9 cellular contexts compared by ENCODE assay signal in the genomic region with DNA sequence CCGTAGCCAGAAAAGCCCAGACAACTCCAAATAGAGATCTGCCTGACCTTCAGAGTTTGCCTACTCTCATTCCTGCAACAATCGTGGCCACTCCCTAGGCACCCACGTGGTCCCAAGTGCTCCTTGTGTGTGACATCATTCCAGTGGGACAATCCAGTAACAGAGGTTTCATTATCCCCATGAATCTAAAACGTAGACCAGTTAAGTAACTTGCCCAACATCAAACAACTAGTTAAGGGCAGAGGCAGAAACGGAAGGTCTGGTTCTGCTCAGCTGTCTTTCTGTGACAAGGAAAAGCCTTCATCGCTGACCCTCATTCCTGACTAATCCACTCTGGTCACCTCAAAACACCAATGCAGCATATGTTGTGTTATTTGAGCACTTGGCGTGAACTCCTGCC.
DNase-seq lines count a peak whose midpoint lies in the region; ATAC-seq, FAIRE-seq and TF ChIP-seq lines count a peak whose summit lies in the region.
"Had no signal": no experiment of that assay in that cellular context is flagged by ENCODE, and none has a peak within 500 bp of the region (broad histone marks: within the 10 kb centered on the region; RNA-seq: fewer than 3 reads in every experiment).

No MANE protein-coding gene starts in this region.

- no peak overlapping the region for H3K27ac ChIP-seq in HepG2 (ENCODE audit: extremely low read length, insufficient read depth, low read length)
- peak overlapping the region; percentile 9 to 49 (median 44) for H3K27ac ChIP-seq in transverse colon

- no peak; the same call in 2 of the 3 replicates for ATAC-seq in HepG2
- ATAC-seq in activated CD4-positive, CD25-positive, alpha-beta regulatory T cell treated with anti-CD3 and anti-CD28 coated beads, Interleukin-2, amount 50 U/mL, for 24 hours, result no peak

- H3K4me1 ChIP-seq in HepG2 (ENCODE audit: insufficient read depth, low read length) (no peaks in the 10 kb centered on the region), transverse colon (peaks cover 5 to 19% (median 8%) of the 10 kb centered on the region in 4 donors)

- TF ChIP-seq POLR2A in HepG2 (IDR thresholded peaks at IDR 0.05; ENCODE audit: insufficient read depth in 1 of 2, low read depth in 2 of 2, low read length in 2 of 2) (no peak), transverse colon (IDR thresholded peaks at IDR 0.05) (no peak)

- POLR2A ChIA-PET in HepG2 (lab: Yijun Ruan, JAX), result no interaction called here

- intact Hi-C loops in HepG2 (cut with micrococcal nuclease; ENCODE audit: unreplicated experiment) (no loop called here), transverse colon (cut with DNase I; ENCODE audit: low total_unique reads) (no loop called here)

- CTCF ChIA-PET in HepG2 (lab: Yijun Ruan, JAX; ENCODE audit: low intra/inter-chr PET ratio, low total read pairs), result no interaction called here

- no peak for TF ChIP-seq CTCF in LNCaP clone FGC (IDR thresholded peaks at IDR 0.05; ENCODE audit: control insufficient read depth, extremely low read depth, insufficient read depth)
- no peak for TF ChIP-seq CTCF in cardiac fibroblast (IDR thresholded peaks at IDR 0.05; ENCODE audit: low read depth, low read length)
- no peak for TF ChIP-seq CTCF in HepG2 (CRISPR knock-in tag; IDR thresholded peaks at IDR 0.05)
- TF ChIP-seq CTCF in transverse colon (IDR thresholded peaks at IDR 0.05), result no peak

- no TSS peak for BruUV-seq in HepG2 (replicated peaks; lab: Mats Ljungman, UMichigan)

- H4K20me1 ChIP-seq in HepG2 (ENCODE audit: insufficient read depth, low read length), result no peaks in the 10 kb centered on the region

- no peaks in the 10 kb centered on the region for H3K36me3 ChIP-seq in HepG2 (replicated peaks in 1 of 2; ENCODE audit: control insufficient read depth in 1 of 2, insufficient read depth in 2 of 2, low read length in 2 of 2)
- no peaks in the 10 kb centered on the region for H3K36me3 ChIP-seq in transverse colon

- in situ Hi-C loops in HepG2 (cut with HindIII; ENCODE audit: extremely low pct_ligation_motif_present, low pct_unique_long_range_greater_than_20kb) (no loop called here), transverse colon (cut with MboI; ENCODE audit: low pct_ligation_motif_present in 1 of 4, low pct_unique_long_range_greater_than_20kb in 1 of 4, low sequenced_read_pairs in 3 of 4) (no loop called here)

- no peaks in the 10 kb centered on the region for H3K79me2 ChIP-seq in HepG2 (ENCODE audit: insufficient read depth, low read length)

- H2AFZ ChIP-seq in HepG2 (ENCODE audit: low read length), result no peak overlapping the region

- peak; percentile 50 for FAIRE-seq in HepG2 (lab: Jason Lieb, UNC)

- TF ChIP-seq RAD21 in HepG2 (CRISPR knock-in tag; IDR thresholded peaks at IDR 0.05), result no peak

- H3K9me3 ChIP-seq in HepG2 (ENCODE audit: low read length) (no peaks in the 10 kb centered on the region), transverse colon (no peaks in the 10 kb centered on the region)

- no peak for TF ChIP-seq EP300 in HepG2 (IDR thresholded peaks at IDR 0.05; ENCODE audit: low read depth in 2 of 2, low read length in 2 of 2)
- TF ChIP-seq EP300 in HepG2 (CRISPR knock-in tag; IDR thresholded peaks at IDR 0.05; ENCODE audit: borderline replicate concordance), result no peak
- TF ChIP-seq EP300 in transverse colon (IDR thresholded peaks at IDR 0.05; ENCODE audit: low read depth), result no peak

- H3K27me3 ChIP-seq in HepG2 (ENCODE audit: control insufficient read depth in 1 of 2, insufficient read depth in 2 of 2, low read length in 2 of 2), result no peaks in the 10 kb centered on the region
- H3K27me3 ChIP-seq in transverse colon, result no peaks in the 10 kb centered on the region

- H3K4me3 ChIP-seq in LNCaP clone FGC (ENCODE audit: low read depth, low read length) (no peak overlapping the region), cardiac fibroblast (replicated peaks in 1 of 2; ENCODE audit: low read depth in 2 of 2, low read length in 2 of 2) (no peak overlapping the region), HepG2 (replicated peaks in 1 of 3; ENCODE audit: insufficient read depth in 1 of 3, low read depth in 2 of 3, low read length in 3 of 3) (no peak overlapping the region), transverse colon (no peak overlapping the region)

- DNase-seq in LNCaP clone FGC (ENCODE audit: low read depth) (peak; percentile 22), cardiac fibroblast (ENCODE audit: low read depth in 2 of 2) (peak; percentile 54 to 62), HepG2 (ENCODE audit: low spot score) (peak; percentile 36), transverse colon (peak; percentile 79), NCI-H2081 treated with DMSO at 0.1 percent for 48 hours (lab: John Stamatoyannopoulos, UW) (no peak), NCI-H1417 treated with DMSO at 0.1 percent for 48 hours (lab: John Stamatoyannopoulos, UW) (no peak)
- DNase-seq: activated CD4-positive, alpha-beta T cell treated with anti-CD3 and anti-CD28 coated beads for 1 hour; Kasumi-1 had no signal

- no peak overlapping the region for H3K9ac ChIP-seq in HepG2 (ENCODE audit: insufficient read depth, low read depth, low read length)

- H3K4me2 ChIP-seq in HepG2 (ENCODE audit: low read depth, low read length), result no peak overlapping the region

- WGBS in HepG2 (ENCODE audit: low lambda C conversion rate), result 22% methylated on average over 6 of the region's 7 CpGs
- 21 to 32% methylated on average over 7 of the region's 7 CpGs for WGBS in transverse colon (ENCODE audit: low coverage in 1 of 2), 2 donors

TF ChIP-seq in HepG2, 621 proteins besides CTCF, POLR2A, EP300 and RAD21:
- TF ChIP-seq, protein P1, sequence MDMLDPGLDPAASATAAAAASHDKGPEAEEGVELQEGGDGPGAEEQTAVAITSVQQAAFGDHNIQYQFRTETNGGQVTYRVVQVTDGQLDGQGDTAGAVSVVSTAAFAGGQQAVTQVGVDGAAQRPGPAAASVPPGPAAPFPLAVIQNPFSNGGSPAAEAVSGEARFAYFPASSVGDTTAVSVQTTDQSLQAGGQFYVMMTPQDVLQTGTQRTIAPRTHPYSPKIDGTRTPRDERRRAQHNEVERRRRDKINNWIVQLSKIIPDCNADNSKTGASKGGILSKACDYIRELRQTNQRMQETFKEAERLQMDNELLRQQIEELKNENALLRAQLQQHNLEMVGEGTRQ (IDR thresholded peaks at IDR 0.05; ENCODE audit: low read depth, low read length), result peak; percentile 28; the same call in 1 of the 2 replicates
- TF ChIP-seq, protein P1 (CRISPR knock-in tag; IDR thresholded peaks at IDR 0.05; ENCODE audit: borderline replicate concordance), result no peak; the same call in 1 of the 2 replicates
- no peak for TF ChIP-seq WIZ (CRISPR knock-in tag; IDR thresholded peaks at IDR 0.05)

Comparison
In these comparisons a context has a peak if more than half of its experiments do, and no peak if none do; other contexts are left out.
1. DNase-seq: peak in LNCaP clone FGC (single experiment), cardiac fibroblast (2 of 2), HepG2 (single experiment) and transverse colon (single experiment); none in NCI-H2081 treated with DMSO at 0.1 percent for 48 hours (single experiment) and NCI-H1417 treated with DMSO at 0.1 percent for 48 hours (single experiment).